ENCODE assay signal across 1 cellular context in genomic region chr17:38881600-38882191, GRCh38.
TF ChIP-seq lines count a peak whose summit lies in the region.

No MANE protein-coding gene starts in this region.

TF ChIP-seq in HEK293, 187 proteins besides CTCF, POLR2A, EP300 and RAD21 (continued from another document and continues in another):
- no peak for TF ChIP-seq REST (tag by site-specific recombination; IDR thresholded peaks at IDR 0.05)
- no peak for TF ChIP-seq ZBTB7A (tag by site-specific recombination; IDR thresholded peaks at IDR 0.05; ENCODE audit: low read depth)
- TF ChIP-seq ZNF707 (tag by site-specific recombination; IDR thresholded peaks at IDR 0.05), result no peak
- peak; percentile 48; the same call in 1 of the 2 replicates for TF ChIP-seq GLIS2 (tag by site-specific recombination; IDR thresholded peaks at IDR 0.05)
- peak; percentile 70 for TF ChIP-seq ZNF677 (tag by site-specific recombination; IDR thresholded peaks at IDR 0.05)
- no peak for TF ChIP-seq ZNF610 (tag by site-specific recombination; IDR thresholded peaks at IDR 0.05; ENCODE audit: borderline replicate concordance)
- peak; percentile 96; the same call in 1 of the 2 replicates for TF ChIP-seq ZNF561 (tag by site-specific recombination; IDR thresholded peaks at IDR 0.05; ENCODE audit: borderline replicate concordance)
- 0 out of 2 replicates have a peak, but pooled peaks have one; percentile 33 for TF ChIP-seq ZBTB8A (tag by site-specific recombination; IDR thresholded peaks at IDR 0.05)
- peak; percentile 47; the same call in 1 of the 2 replicates for TF ChIP-seq PATZ1 (tag by site-specific recombination; IDR thresholded peaks at IDR 0.05)
- no peak for TF ChIP-seq ZNF214 (tag by site-specific recombination; IDR thresholded peaks at IDR 0.05; ENCODE audit: borderline replicate concordance)
- peak; percentile 95 for TF ChIP-seq ZNF624 (tag by site-specific recombination; IDR thresholded peaks at IDR 0.05)
- 0 out of 2 replicates have a peak, but pooled peaks have one; percentile 60 for TF ChIP-seq ZNF248 (tag by site-specific recombination; IDR thresholded peaks at IDR 0.05)
- TF ChIP-seq ZNF513 (tag by site-specific recombination; IDR thresholded peaks at IDR 0.05), result no peak
- TF ChIP-seq ZNF146 (tag by site-specific recombination; IDR thresholded peaks at IDR 0.05), result no peak
- TF ChIP-seq RBAK (tag by site-specific recombination; IDR thresholded peaks at IDR 0.05), result no peak
- no peak for TF ChIP-seq ZNF266 (tag by site-specific recombination; IDR thresholded peaks at IDR 0.05; ENCODE audit: low read depth)
- no peak for TF ChIP-seq SCRT2 (tag by site-specific recombination; IDR thresholded peaks at IDR 0.05)
- no peak for TF ChIP-seq ZNF791 (tag by site-specific recombination; IDR thresholded peaks at IDR 0.05)
- TF ChIP-seq ZNF521 (tag by site-specific recombination; IDR thresholded peaks at IDR 0.05), result no peak
- no peak for TF ChIP-seq ZNF639 (tag by site-specific recombination; IDR thresholded peaks at IDR 0.05)
- TF ChIP-seq ZNF629 (tag by site-specific recombination; IDR thresholded peaks at IDR 0.05), result no peak
- no peak; the same call in 1 of the 2 replicates for TF ChIP-seq ZNF596 (tag by site-specific recombination; IDR thresholded peaks at IDR 0.05)
- no peak for TF ChIP-seq ZNF175 (tag by site-specific recombination; IDR thresholded peaks at IDR 0.05)
- TF ChIP-seq ZNF449 (tag by site-specific recombination; IDR thresholded peaks at IDR 0.05), result peak; percentile 48; the same call in 1 of the 2 replicates
- TF ChIP-seq, protein P1, sequence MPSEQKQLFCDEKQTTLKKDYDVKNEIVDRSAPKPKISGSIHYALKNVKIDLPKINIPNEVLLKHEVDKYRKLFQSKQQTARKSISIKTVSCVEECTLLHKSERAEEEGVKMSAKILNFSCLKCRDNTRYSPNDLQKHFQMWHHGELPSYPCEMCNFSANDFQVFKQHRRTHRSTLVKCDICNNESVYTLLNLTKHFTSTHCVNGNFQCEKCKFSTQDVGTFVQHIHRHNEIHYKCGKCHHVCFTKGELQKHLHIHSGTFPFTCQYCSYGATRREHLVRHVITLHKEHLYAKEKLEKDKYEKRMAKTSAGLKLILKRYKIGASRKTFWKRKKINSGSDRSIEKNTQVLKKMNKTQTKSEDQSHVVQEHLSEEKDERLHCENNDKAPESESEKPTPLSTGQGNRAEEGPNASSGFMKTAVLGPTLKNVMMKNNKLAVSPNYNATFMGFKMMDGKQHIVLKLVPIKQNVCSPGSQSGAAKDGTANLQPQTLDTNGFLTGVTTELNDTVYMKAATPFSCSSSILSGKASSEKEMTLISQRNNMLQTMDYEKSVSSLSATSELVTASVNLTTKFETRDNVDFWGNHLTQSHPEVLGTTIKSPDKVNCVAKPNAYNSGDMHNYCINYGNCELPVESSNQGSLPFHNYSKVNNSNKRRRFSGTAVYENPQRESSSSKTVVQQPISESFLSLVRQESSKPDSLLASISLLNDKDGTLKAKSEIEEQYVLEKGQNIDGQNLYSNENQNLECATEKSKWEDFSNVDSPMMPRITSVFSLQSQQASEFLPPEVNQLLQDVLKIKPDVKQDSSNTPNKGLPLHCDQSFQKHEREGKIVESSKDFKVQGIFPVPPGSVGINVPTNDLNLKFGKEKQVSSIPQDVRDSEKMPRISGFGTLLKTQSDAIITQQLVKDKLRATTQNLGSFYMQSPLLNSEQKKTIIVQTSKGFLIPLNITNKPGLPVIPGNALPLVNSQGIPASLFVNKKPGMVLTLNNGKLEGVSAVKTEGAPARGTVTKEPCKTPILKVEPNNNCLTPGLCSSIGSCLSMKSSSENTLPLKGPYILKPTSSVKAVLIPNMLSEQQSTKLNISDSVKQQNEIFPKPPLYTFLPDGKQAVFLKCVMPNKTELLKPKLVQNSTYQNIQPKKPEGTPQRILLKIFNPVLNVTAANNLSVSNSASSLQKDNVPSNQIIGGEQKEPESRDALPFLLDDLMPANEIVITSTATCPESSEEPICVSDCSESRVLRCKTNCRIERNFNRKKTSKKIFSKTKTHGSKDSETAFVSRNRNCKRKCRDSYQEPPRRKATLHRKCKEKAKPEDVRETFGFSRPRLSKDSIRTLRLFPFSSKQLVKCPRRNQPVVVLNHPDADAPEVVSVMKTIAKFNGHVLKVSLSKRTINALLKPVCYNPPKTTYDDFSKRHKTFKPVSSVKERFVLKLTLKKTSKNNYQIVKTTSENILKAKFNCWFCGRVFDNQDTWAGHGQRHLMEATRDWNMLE (tag by site-specific recombination; conservative IDR thresholded peaks at IDR 0.05; ENCODE audit: low read depth), result no peak
- TF ChIP-seq ZBTB10 (tag by site-specific recombination; IDR thresholded peaks at IDR 0.05), result no peak
- TF ChIP-seq ZNF140 (tag by site-specific recombination; IDR thresholded peaks at IDR 0.05), result no peak
- TF ChIP-seq ZNF571 (tag by site-specific recombination; IDR thresholded peaks at IDR 0.05), result peak; percentile 84; the same call in 1 of the 2 replicates
- TF ChIP-seq ZNF514 (tag by site-specific recombination; IDR thresholded peaks at IDR 0.05), result no peak
- TF ChIP-seq ZNF26 (tag by site-specific recombination; IDR thresholded peaks at IDR 0.05), result no peak
- TF ChIP-seq, protein P2, sequence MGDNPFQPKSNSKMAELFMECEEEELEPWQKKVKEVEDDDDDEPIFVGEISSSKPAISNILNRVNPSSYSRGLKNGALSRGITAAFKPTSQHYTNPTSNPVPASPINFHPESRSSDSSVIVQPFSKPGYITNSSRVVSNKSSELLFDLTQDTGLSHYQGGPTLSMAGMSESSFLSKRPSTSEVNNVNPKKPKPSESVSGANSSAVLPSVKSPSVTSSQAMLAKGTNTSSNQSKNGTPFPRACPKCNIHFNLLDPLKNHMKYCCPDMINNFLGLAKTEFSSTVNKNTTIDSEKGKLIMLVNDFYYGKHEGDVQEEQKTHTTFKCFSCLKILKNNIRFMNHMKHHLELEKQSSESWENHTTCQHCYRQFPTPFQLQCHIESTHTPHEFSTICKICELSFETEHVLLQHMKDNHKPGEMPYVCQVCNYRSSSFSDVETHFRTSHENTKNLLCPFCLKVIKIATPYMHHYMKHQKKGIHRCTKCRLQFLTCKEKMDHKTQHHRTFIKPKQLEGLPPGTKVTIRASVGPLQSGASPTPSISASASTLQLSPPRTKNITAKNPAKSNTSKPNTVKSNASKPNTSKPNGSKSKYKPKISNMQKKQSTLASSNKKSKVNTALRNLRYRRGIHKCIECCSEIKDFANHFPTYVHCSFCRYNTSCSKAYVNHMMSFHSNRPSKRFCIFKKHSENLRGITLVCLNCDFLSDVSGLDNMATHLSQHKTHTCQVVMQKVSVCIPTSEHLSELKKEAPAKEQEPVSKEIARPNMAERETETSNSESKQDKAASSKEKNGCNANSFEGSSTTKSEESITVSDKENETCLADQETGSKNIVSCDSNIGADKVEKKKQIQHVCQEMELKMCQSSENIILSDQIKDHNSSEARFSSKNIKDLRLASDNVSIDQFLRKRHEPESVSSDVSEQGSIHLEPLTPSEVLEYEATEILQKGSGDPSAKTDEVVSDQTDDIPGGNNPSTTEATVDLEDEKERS (tag by site-specific recombination; IDR thresholded peaks at IDR 0.05), result no peak; the same call in 1 of the 2 replicates
- peak; percentile 98 for TF ChIP-seq EGR2 (tag by site-specific recombination; IDR thresholded peaks at IDR 0.05; ENCODE audit: low read depth)
